9 cellular contexts compared by ENCODE assay signal in genomic region chr12:68189766-68190700, GRCh38. TPM values are rescaled to one million over a fixed set of nuclear protein-coding genes. Genes with fewer than 3 reads are reported as not detected.
DNase-seq lines count a peak whose midpoint lies in the region; ATAC-seq, FAIRE-seq and TF ChIP-seq lines count a peak whose summit lies in the region.
"Had no signal": no experiment of that assay in that cellular context is flagged by ENCODE, and none has a peak within 500 bp of the region (broad histone marks: within the 10 kb centered on the region; RNA-seq: fewer than 3 reads in every experiment).

No MANE protein-coding gene starts in this region.

- WGBS in adrenal gland, 4 donors, result 78 to 83% (median 82%) methylated on average over 4 of the region's 4 CpGs

- H3K4me1 ChIP-seq in kidney (ENCODE audit: control insufficient read depth in 1 of 2, insufficient read depth in 1 of 2, low read depth in 1 of 2, low read length in 2 of 2), result no peaks in the 10 kb centered on the region
- H3K4me1 ChIP-seq in adrenal gland (replicated peaks in 1 of 2), result no peaks in the 10 kb centered on the region

- DNase-seq in COLO829 (ENCODE audit: low spot score) (peak; percentile 85), NCI-H2107 treated with DMSO at 0.1 percent for 48 hours (lab: John Stamatoyannopoulos, UW; ENCODE audit: unreplicated experiment) (peak; percentile 90), non-pigmented ciliary epithelial cell (ENCODE audit: low read depth) (peak; percentile 60), GM19240 (ENCODE audit: insufficient read length, low spot score) (no peak), kidney (no peak), adrenal gland (no peak), left colon (no peak)

- ATAC-seq in left colon, result no peak

- no peaks in the 10 kb centered on the region for H3K27me3 ChIP-seq in adrenal gland

- H3K9me3 ChIP-seq in kidney (ENCODE audit: control insufficient read depth in 1 of 2, low read length in 2 of 2), result no peaks in the 10 kb centered on the region
- H3K9me3 ChIP-seq in adrenal gland (replicated peaks in 1 of 3), result no peaks in the 10 kb centered on the region

- no peaks in the 10 kb centered on the region for H3K9me3 Mint-ChIP-seq in activated naive CD8-positive, alpha-beta T cell (ENCODE audit: low read depth)

- H3K9ac ChIP-seq in kidney (ENCODE audit: low read length in 2 of 2), result no peak overlapping the region

- intact Hi-C loops in kidney (cut with DNase I) (no loop called here), adrenal gland (cut with DNase I) (no loop called here), left colon (cut with DNase I, micrococcal nuclease) (no loop called here)

- no peaks in the 10 kb centered on the region for H3K27me3 Mint-ChIP-seq in activated naive CD8-positive, alpha-beta T cell

- H3K27ac ChIP-seq in kidney (ENCODE audit: low read depth in 2 of 2, low read length in 2 of 2) (no peak overlapping the region), adrenal gland (no peak overlapping the region)

- TF ChIP-seq CTCF in kidney (IDR thresholded peaks at IDR 0.05; ENCODE audit: borderline replicate concordance, extremely low read depth, insufficient read depth), result no peak
- no peak for TF ChIP-seq CTCF in adrenal gland (IDR thresholded peaks at IDR 0.05)

- peak overlapping the region; percentile 27 for H3K4me3 Mint-ChIP-seq in activated naive CD8-positive, alpha-beta T cell

- H3K36me3 ChIP-seq in kidney (ENCODE audit: control insufficient read depth in 1 of 2, insufficient read depth in 2 of 2, low read length in 2 of 2), result no peaks in the 10 kb centered on the region
- H3K36me3 ChIP-seq in adrenal gland (replicated peaks in 1 of 2), result no peaks in the 10 kb centered on the region

- no peak for TF ChIP-seq POLR2A in adrenal gland (IDR thresholded peaks at IDR 0.05)

- peaks cover 29% of the 10 kb centered on the region for H3K4me1 Mint-ChIP-seq in activated naive CD8-positive, alpha-beta T cell (ENCODE audit: low read depth)

- H3K27ac Mint-ChIP-seq in activated naive CD8-positive, alpha-beta T cell, result peak overlapping the region; percentile 82

- H3K4me3 ChIP-seq in kidney (ENCODE audit: low read length in 2 of 2) (no peak overlapping the region), adrenal gland (no peak overlapping the region)

- no peaks in the 10 kb centered on the region for H3K36me3 Mint-ChIP-seq in activated naive CD8-positive, alpha-beta T cell

- FAIRE-seq in kidney (lab: Jason Lieb, UNC), result no peak

RNA-seq across cellular contexts. Expression of gene IFNG, which starts 30.5 kb away (rescaled TPM):
- total RNA-seq in kidney, result not detected
- polyA plus RNA-seq in kidney (ENCODE audit: insufficient read depth, low read depth, low replicate concordance), result not detected
- under 1 TPM in 2 of 8 donors, not detected in 6; 0.46 to 0.47 TPM for total RNA-seq in adrenal gland
- under 1 TPM in 1 of 3 donors, not detected in 2; 0.29 TPM for polyA plus RNA-seq in adrenal gland
- not detected for total RNA-seq in left colon
- total RNA-seq: skeletal muscle tissue had no signal

RNA-seq across cellular contexts. Expression of gene IL26, which starts 35.6 kb away (rescaled TPM):
- total RNA-seq in kidney, result not detected
- not detected for polyA plus RNA-seq in kidney (ENCODE audit: insufficient read depth, low read depth, low replicate concordance)
- not detected for total RNA-seq in adrenal gland
- polyA plus RNA-seq in adrenal gland, result not detected
- total RNA-seq in left colon, result not detected
- total RNA-seq: skeletal muscle tissue had no signal

Comparison
In these comparisons a context has a peak if more than half of its experiments do, and no peak if none do; other contexts are left out.
1. DNase-seq: peak in COLO829 (single experiment), NCI-H2107 treated with DMSO at 0.1 percent for 48 hours (single experiment) and non-pigmented ciliary epithelial cell (single experiment); none in GM19240 (single experiment), kidney (single experiment), adrenal gland (0 of 7) and left colon (0 of 2).